ENCODE assay signal across 1 cellular context in genomic region chr1:224922404-224923164, GRCh38.
TF ChIP-seq lines count a peak whose summit lies in the region.

No MANE protein-coding gene starts in this region.

TF ChIP-seq in H1, 55 proteins besides CTCF, POLR2A, EP300 and RAD21 (continued from another document):
- TF ChIP-seq CHD7 (IDR thresholded peaks at IDR 0.05; ENCODE audit: insufficient replicate concordance, low read length) (no peak), MAX (IDR thresholded peaks at IDR 0.05) (peak; percentile 34; the same call in 1 of the 2 replicates), RFX5 (IDR thresholded peaks at IDR 0.05; ENCODE audit: borderline replicate concordance, low read depth, low read length) (no peak), USF2 (IDR thresholded peaks at IDR 0.05; ENCODE audit: low read length) (no peak), YY1 (IDR thresholded peaks at IDR 0.05; ENCODE audit: low read depth, low read length) (peak; percentile 88), E2F6 (IDR thresholded peaks at IDR 0.05) (0 out of 2 replicates have a peak, but pooled peaks have one; percentile 32), ATF2 (IDR thresholded peaks at IDR 0.05; ENCODE audit: low read length) (no peak), CBX8 (IDR thresholded peaks at IDR 0.05; ENCODE audit: borderline replicate concordance, low read depth, low read length) (no peak)
